ENCODE assay signal across 27 cellular contexts in genomic region chr12:104315326-104316224, GRCh38. TPM values are rescaled to one million over a fixed set of nuclear protein-coding genes. Genes with fewer than 3 reads are reported as not detected.
A peak's percentile ranks its signal among the peaks of the same experiment; 100 is the strongest.
DNase-seq lines count a peak whose midpoint lies in the region; ATAC-seq, FAIRE-seq and TF ChIP-seq lines count a peak whose summit lies in the region.
"Had no signal": no experiment of that assay in that cellular context is flagged by ENCODE, and none has a peak within 500 bp of the region (broad histone marks: within the 10 kb centered on the region; RNA-seq: fewer than 3 reads in every experiment).

No MANE protein-coding gene starts in this region.

- H3K4me3 Mint-ChIP-seq in activated CD4-positive, alpha-beta T cell treated with anti-CD3 and anti-CD28 coated beads, Interleukin-2, amount 10 ng/mL, durations not matched to agents 24 days and 14 days, result no peak overlapping the region
- H3K4me3 Mint-ChIP-seq: activated naive CD4-positive, alpha-beta T cell treated with anti-CD3 and anti-CD28 coated beads for 36 hours; activated T-helper 1 cell treated with anti-CD3 and anti-CD28 coated beads, Interleukin-12 subunit alpha, Interleukin-12 subunit beta, Interleukin-2, Interleukin-4 antibody, amounts not matched to agents 30 ng/mL and 10 ng/mL and 1 ng/mL, durations not matched to agents 14 hours and 24 hours and 36 hours; B cell; brain; CD8-positive, alpha-beta T cell; nephron; stimulated activated naive B cell treated with anti-CD40 and anti-IgM and Interleukin-4, amounts not matched to agents 10 μg/mL and 1 μg/mL and 100 μg/mL, for 72 hours had no signal

- H4K20me1 ChIP-seq in mammary epithelial cell (ENCODE audit: insufficient read depth, low read length) (peaks cover 2% of the 10 kb centered on the region), osteoblast (ENCODE audit: insufficient read depth, low read length) (peaks cover 50% of the 10 kb centered on the region)

- no peak overlapping the region for H2AFZ ChIP-seq in mammary epithelial cell (ENCODE audit: low read depth, low read length)
- no peak overlapping the region for H2AFZ ChIP-seq in osteoblast (ENCODE audit: low read length)

- dilution Hi-C loops in mammary epithelial cell (cut with HindIII; ENCODE audit: low sequenced_read_pairs), result no loop called here

- H3K4me1 ChIP-seq in mammary epithelial cell (ENCODE audit: insufficient read depth, low read length), result no peaks in the 10 kb centered on the region
- peaks cover 17% of the 10 kb centered on the region for H3K4me1 ChIP-seq in osteoblast (ENCODE audit: insufficient read depth, low read length)
- H3K4me1 ChIP-seq: SJCRH30, suprapubic skin had no signal

- CTCF ChIA-PET in mammary epithelial cell (lab: Charles Lee; ENCODE audit: low non-redundant PET), result no interaction called here

- TF ChIP-seq POLR2A in H54 (IDR thresholded peaks at IDR 0.05; ENCODE audit: low read depth, low read length), result no peak

- no peaks in the 10 kb centered on the region for H3K27me3 ChIP-seq in mammary epithelial cell (ENCODE audit: insufficient read depth, low read length)
- no peaks in the 10 kb centered on the region for H3K27me3 ChIP-seq in osteoblast (ENCODE audit: insufficient read depth, low read length)
- H3K27me3 ChIP-seq in dorsolateral prefrontal cortex, result no peaks in the 10 kb centered on the region
- H3K27me3 ChIP-seq: pancreas, SJCRH30, suprapubic skin had no signal

- peak; percentile 67 for FAIRE-seq in H54 (lab: Jason Lieb, UNC)
- FAIRE-seq: GM12878, pancreas, TTC549 had no signal

- peaks cover 90% of the 10 kb centered on the region for H3K79me2 ChIP-seq in mammary epithelial cell (ENCODE audit: insufficient read depth, low read length)
- peaks cover 83% of the 10 kb centered on the region for H3K79me2 ChIP-seq in osteoblast (ENCODE audit: insufficient read depth, low read length)

- peak; percentile 35 for DNase-seq in activated CD4-positive, alpha-beta T cell treated with anti-CD3 and anti-CD28 coated beads, Interleukin-2, amount 10 ng/mL, durations not matched to agents 24 days and 14 days
- DNase-seq in activated CD4-positive, alpha-beta T cell treated with anti-CD3 and anti-CD28 coated beads for 48 hours, result no peak
- no peak for DNase-seq in H54 (ENCODE audit: insufficient read length, low spot score)
- peak; percentile 23 for DNase-seq in mammary epithelial cell
- peak; percentile 77 for DNase-seq in osteoblast (ENCODE audit: insufficient read length, low spot score, missing footprints)
- no peak for DNase-seq in dedifferentiated amniotic fluid mesenchymal stem cell (ENCODE audit: extremely low spot score)
- no peak for DNase-seq in dorsolateral prefrontal cortex
- DNase-seq: activated CD4-positive, alpha-beta T cell treated with anti-CD3 and anti-CD28 coated beads, Interleukin-2, amount 50 U/mL, for 4 hours; activated CD4-positive, CD25-positive, alpha-beta regulatory T cell; activated CD8-positive, alpha-beta memory T cell treated with anti-CD3 and anti-CD28 coated beads, Interleukin-2, amount 50 U/mL, for 4 hours; activated naive CD4-positive, alpha-beta T cell treated with anti-CD3 and anti-CD28 coated beads for 36 hours; amniotic stem cell; CD8-positive, alpha-beta T cell; H7; NCI-H187; NCI-H510A; pancreas; SJCRH30; stimulated activated naive B cell treated with anti-CD40 and anti-IgM and Interleukin-4, amounts not matched to agents 10 μg/mL and 1 μg/mL and 100 μg/mL, for 72 hours had no signal

- H3K4me3 ChIP-seq in mammary epithelial cell (replicated peaks in 1 of 3; ENCODE audit: insufficient read depth in 1 of 3, low read depth in 2 of 3, low read length in 3 of 3) (no peak overlapping the region), osteoblast (ENCODE audit: insufficient read depth, low read length) (no peak overlapping the region), dorsolateral prefrontal cortex (no peak overlapping the region)
- H3K4me3 ChIP-seq: GM12878, pancreas, SJCRH30, suprapubic skin had no signal

- no TSS peak for BruUV-seq in mammary epithelial cell (replicated peaks; lab: Mats Ljungman, UMichigan)

- 71% methylated on average over 10 of the region's 10 CpGs for WGBS in mammary epithelial cell (ENCODE audit: low coverage, missing lambda C conversion rate)

- no peaks in the 10 kb centered on the region for H3K27me3 Mint-ChIP-seq in activated CD4-positive, alpha-beta T cell treated with anti-CD3 and anti-CD28 coated beads, Interleukin-2, amount 10 ng/mL, durations not matched to agents 24 days and 14 days
- H3K27me3 Mint-ChIP-seq: B cell; stimulated activated naive B cell treated with anti-CD40 and anti-IgM and Interleukin-4, amounts not matched to agents 10 μg/mL and 1 μg/mL and 100 μg/mL, for 72 hours had no signal

- H3K27ac Mint-ChIP-seq in activated CD4-positive, alpha-beta T cell treated with anti-CD3 and anti-CD28 coated beads, Interleukin-2, amount 10 ng/mL, durations not matched to agents 24 days and 14 days, result no peak overlapping the region
- H3K27ac Mint-ChIP-seq: activated naive CD4-positive, alpha-beta T cell treated with anti-CD3 and anti-CD28 coated beads for 36 hours; activated T-helper 1 cell treated with anti-CD3 and anti-CD28 coated beads, Interleukin-12 subunit alpha, Interleukin-12 subunit beta, Interleukin-2, Interleukin-4 antibody, amounts not matched to agents 30 ng/mL and 10 ng/mL and 1 ng/mL, durations not matched to agents 14 hours and 24 hours and 36 hours; B cell; brain; CD8-positive, alpha-beta T cell; nephron; stimulated activated naive B cell treated with anti-CD40 and anti-IgM and Interleukin-4, amounts not matched to agents 10 μg/mL and 1 μg/mL and 100 μg/mL, for 72 hours had no signal

- H3K9me3 ChIP-seq in mammary epithelial cell (replicated peaks; ENCODE audit: insufficient read depth, low read length), result no peaks in the 10 kb centered on the region
- H3K9me3 ChIP-seq in osteoblast (ENCODE audit: low read depth, low read length), result no peaks in the 10 kb centered on the region
- H3K9me3 ChIP-seq: pancreas, SJCRH30, suprapubic skin had no signal

- in situ Hi-C loops in mammary epithelial cell (cut with MboI; ENCODE audit: low sequenced_read_pairs in 2 of 2), result no loop called here

- H3K36me3 Mint-ChIP-seq in activated CD4-positive, alpha-beta T cell treated with anti-CD3 and anti-CD28 coated beads, Interleukin-2, amount 10 ng/mL, durations not matched to agents 24 days and 14 days (ENCODE audit: low read depth), result peaks cover 58% of the 10 kb centered on the region

- no peaks in the 10 kb centered on the region for H3K9me3 Mint-ChIP-seq in activated CD4-positive, alpha-beta T cell treated with anti-CD3 and anti-CD28 coated beads, Interleukin-2, amount 10 ng/mL, durations not matched to agents 24 days and 14 days
- H3K9me3 Mint-ChIP-seq: activated naive CD4-positive, alpha-beta T cell treated with anti-CD3 and anti-CD28 coated beads for 36 hours; activated T-helper 1 cell treated with anti-CD3 and anti-CD28 coated beads, Interleukin-12 subunit alpha, Interleukin-12 subunit beta, Interleukin-2, Interleukin-4 antibody, amounts not matched to agents 30 ng/mL and 10 ng/mL and 1 ng/mL, durations not matched to agents 14 hours and 24 hours and 36 hours; brain; CD8-positive, alpha-beta T cell; nephron; stimulated activated naive B cell treated with anti-CD40 and anti-IgM and Interleukin-4, amounts not matched to agents 10 μg/mL and 1 μg/mL and 100 μg/mL, for 72 hours had no signal

- H3K9ac ChIP-seq in mammary epithelial cell (ENCODE audit: insufficient read depth, low read length), result no peak overlapping the region

- H3K4me1 Mint-ChIP-seq in activated CD4-positive, alpha-beta T cell treated with anti-CD3 and anti-CD28 coated beads, Interleukin-2, amount 10 ng/mL, durations not matched to agents 24 days and 14 days, result peaks cover 12% of the 10 kb centered on the region
- H3K4me1 Mint-ChIP-seq: B cell, brain, nephron had no signal

- no peak for TF ChIP-seq CTCF in mammary epithelial cell (conservative IDR thresholded peaks at IDR 0.05 in 1 of 2, IDR thresholded peaks at IDR 0.05 in 1 of 2; ENCODE audit: extremely low read depth in 1 of 2, insufficient read depth in 1 of 2, low read depth in 1 of 2, low read length in 2 of 2)
- TF ChIP-seq CTCF in osteoblast (IDR thresholded peaks at IDR 0.05; ENCODE audit: extremely low read depth, low read depth, low read length), result no peak
- no peak for TF ChIP-seq CTCF in dorsolateral prefrontal cortex (IDR thresholded peaks at IDR 0.05 in 54 of 56, conservative IDR thresholded peaks at IDR 0.05 in 2 of 56; ENCODE audit: low read depth in 1 of 56, partially characterized antibody in 56 of 56)

- no peak for ATAC-seq in HG03354 (IDR thresholded peaks at IDR 0.05; ENCODE audit: poor library complexity, severe bottlenecking, unreplicated experiment)
- ATAC-seq: CD8-positive, alpha-beta T cell; GM12878; pancreas; stimulated activated naive B cell treated with anti-CD40 and anti-IgM and Interleukin-4, amounts not matched to agents 10 μg/mL and 1 μg/mL and 100 μg/mL, for 72 hours had no signal

- no peak overlapping the region for H3K4me2 ChIP-seq in mammary epithelial cell (ENCODE audit: insufficient read depth, low read depth, low read length)
- H3K4me2 ChIP-seq in osteoblast (ENCODE audit: insufficient read depth, low read length), result no peak overlapping the region

- H3K27ac ChIP-seq in mammary epithelial cell (ENCODE audit: insufficient read depth, low read depth, low read length), result peak overlapping the region; percentile 5
- H3K27ac ChIP-seq in osteoblast (ENCODE audit: low read depth, low read length), result peak overlapping the region; percentile 32
- no peak overlapping the region for H3K27ac ChIP-seq in dorsolateral prefrontal cortex
- H3K27ac ChIP-seq: pancreas, SJCRH30, suprapubic skin had no signal

- intact Hi-C loops in activated CD4-positive, alpha-beta T cell treated with anti-CD3 and anti-CD28 coated beads, Interleukin-2, amount 10 ng/mL, durations not matched to agents 24 days and 14 days (cut with micrococcal nuclease), result no loop called here
- intact Hi-C loops in mammary epithelial cell (cut with micrococcal nuclease) (no loop called here), dorsolateral prefrontal cortex (cut with DNase I) (no loop called here)

- H3K36me3 ChIP-seq in mammary epithelial cell (ENCODE audit: insufficient read depth, low read length), result peaks cover 60% of the 10 kb centered on the region
- peaks cover 98% of the 10 kb centered on the region for H3K36me3 ChIP-seq in osteoblast (ENCODE audit: insufficient read depth, low read length)

RNA-seq across cellular contexts. Expression of gene EID3, which starts 12.0 kb away (rescaled TPM):
- 9.0 and 9.7 TPM in 2 replicates for total RNA-seq in activated CD4-positive, alpha-beta T cell treated with anti-CD3 and anti-CD28 coated beads, Interleukin-2, amount 10 ng/mL, durations not matched to agents 24 days and 14 days
- total RNA-seq in mammary epithelial cell, result 1 to 10 TPM; 5.3 to 6.3 TPM
- 0.95 TPM for polyA plus RNA-seq in mammary epithelial cell
- polyA minus RNA-seq in mammary epithelial cell, result not detected
- total RNA-seq in osteoblast, result 14.4 and 19.2 TPM in 2 replicates
- total RNA-seq in dorsolateral prefrontal cortex, result 1 to 10 TPM; 2.7 to 9.5 (median 5.7) TPM

Comparison
In these comparisons a context has a peak if more than half of its experiments do, and no peak if none do; other contexts are left out.
1. DNase-seq: peak in activated CD4-positive, alpha-beta T cell treated with anti-CD3 and anti-CD28 coated beads, Interleukin-2, amount 10 ng/mL, durations not matched to agents 24 days and 14 days (single experiment), mammary epithelial cell (single experiment) and osteoblast (single experiment); none in activated CD4-positive, alpha-beta T cell treated with anti-CD3 and anti-CD28 coated beads for 48 hours (single experiment), H54 (single experiment), dedifferentiated amniotic fluid mesenchymal stem cell (single experiment) and dorsolateral prefrontal cortex (0 of 10).
2. H3K27ac ChIP-seq: peak in mammary epithelial cell (single experiment) and osteoblast (single experiment); none in dorsolateral prefrontal cortex (0 of 59).